In genomic region chr20:58619847-58620431, GRCh38 we compare ENCODE assay signal across 17 cellular contexts. TPM values are rescaled to one million over a fixed set of nuclear protein-coding genes. Genes with fewer than 3 reads are reported as not detected.
DNase-seq lines count a peak whose midpoint lies in the region; ATAC-seq, FAIRE-seq and TF ChIP-seq lines count a peak whose summit lies in the region.
"Had no signal": no experiment of that assay in that cellular context is flagged by ENCODE, and none has a peak within 500 bp of the region (broad histone marks: within the 10 kb centered on the region; RNA-seq: fewer than 3 reads in every experiment).

No MANE protein-coding gene starts in this region.

- no peak overlapping the region for H2BK15ac ChIP-seq in neuronal stem cell (ENCODE audit: low read length)

- H4K91ac ChIP-seq in neuronal stem cell (ENCODE audit: low read depth, low read length, poor library complexity), result no peak overlapping the region

- peaks cover 2 to 3% of the 10 kb centered on the region in 2 donors for H3K4me1 ChIP-seq in neuronal stem cell (ENCODE audit: control insufficient read depth in 2 of 2, insufficient read depth in 1 of 2, low read depth in 1 of 2, low read length in 2 of 2)
- H3K4me1 ChIP-seq: thyroid gland had no signal

- H3K27me3 ChIP-seq in neuronal stem cell (ENCODE audit: control insufficient read depth in 3 of 3, insufficient read depth in 3 of 3, low read depth in 1 of 3, low read length in 3 of 3), result peaks cover 0 to 3% (median 3%) of the 10 kb centered on the region in 3 experiments
- H3K27me3 ChIP-seq: thyroid gland had no signal

- no peaks in the 10 kb centered on the region for H3K36me3 ChIP-seq in neuronal stem cell (replicated peaks in 1 of 2; ENCODE audit: control insufficient read depth in 2 of 2, insufficient read depth in 2 of 2, low read length in 2 of 2)
- H3K36me3 ChIP-seq: thyroid gland had no signal

- H3K36me3 Mint-ChIP-seq in activated naive CD8-positive, alpha-beta T cell treated with anti-CD3 and anti-CD28 coated beads, Interleukin-2, amount 50 U/mL, for 24 hours (ENCODE audit: low read depth), result no peaks in the 10 kb centered on the region
- no peaks in the 10 kb centered on the region for H3K36me3 Mint-ChIP-seq in activated CD8-positive, alpha-beta T cell treated with anti-CD3 and anti-CD28 coated beads, Interleukin-2, amount 10 ng/mL, durations not matched to agents 7 days and 5 days (ENCODE audit: low read depth)
- H3K36me3 Mint-ChIP-seq: activated CD8-positive, alpha-beta memory T cell treated with anti-CD3 and anti-CD28 coated beads, Interleukin-2, amount 10 ng/mL, durations not matched to agents 7 days and 5 days; stimulated activated effector memory CD8-positive, alpha-beta T cell treated with anti-CD3 and anti-CD28 coated beads, Interleukin-12 subunit alpha, Interleukin-12 subunit beta, amount 100 ng/mL, for 72 hours had no signal

- peak; percentile 27 for ATAC-seq in activated naive CD8-positive, alpha-beta T cell treated with anti-CD3 and anti-CD28 coated beads, Interleukin-2, amount 50 U/mL, for 24 hours
- ATAC-seq in activated CD8-positive, alpha-beta T cell treated with anti-CD3 and anti-CD28 coated beads, Interleukin-2, amount 10 ng/mL, durations not matched to agents 7 days and 5 days, result no peak
- ATAC-seq in GM19397 (IDR thresholded peaks at IDR 0.05; ENCODE audit: unreplicated experiment), result no peak
- ATAC-seq: activated CD8-positive, alpha-beta memory T cell treated with anti-CD3 and anti-CD28 coated beads, Interleukin-2, amount 10 ng/mL, durations not matched to agents 7 days and 5 days; HepG2; Right ventricle myocardium inferior; stimulated activated effector memory CD8-positive, alpha-beta T cell treated with anti-CD3 and anti-CD28 coated beads, Interleukin-12 subunit alpha, Interleukin-12 subunit beta, amount 100 ng/mL, for 72 hours had no signal

- H3K4me2 ChIP-seq in neuronal stem cell (ENCODE audit: insufficient read depth, low read length, poor library complexity, severe bottlenecking), result no peak overlapping the region

- H3K27ac Mint-ChIP-seq in activated naive CD8-positive, alpha-beta T cell treated with anti-CD3 and anti-CD28 coated beads, Interleukin-2, amount 50 U/mL, for 24 hours, result no peak overlapping the region
- no peak overlapping the region for H3K27ac Mint-ChIP-seq in activated CD8-positive, alpha-beta T cell treated with anti-CD3 and anti-CD28 coated beads, Interleukin-2, amount 10 ng/mL, durations not matched to agents 7 days and 5 days
- H3K27ac Mint-ChIP-seq: activated CD8-positive, alpha-beta memory T cell treated with anti-CD3 and anti-CD28 coated beads, Interleukin-2, amount 10 ng/mL, durations not matched to agents 7 days and 5 days; stimulated activated effector memory CD8-positive, alpha-beta T cell treated with anti-CD3 and anti-CD28 coated beads, Interleukin-12 subunit alpha, Interleukin-12 subunit beta, amount 100 ng/mL, for 72 hours had no signal

- no peaks in the 10 kb centered on the region for H3K4me1 Mint-ChIP-seq in activated naive CD8-positive, alpha-beta T cell treated with anti-CD3 and anti-CD28 coated beads, Interleukin-2, amount 50 U/mL, for 24 hours
- H3K4me1 Mint-ChIP-seq in activated CD8-positive, alpha-beta T cell treated with anti-CD3 and anti-CD28 coated beads, Interleukin-2, amount 10 ng/mL, durations not matched to agents 7 days and 5 days (ENCODE audit: low read depth), result no peaks in the 10 kb centered on the region
- H3K4me1 Mint-ChIP-seq: activated CD8-positive, alpha-beta memory T cell treated with anti-CD3 and anti-CD28 coated beads, Interleukin-2, amount 10 ng/mL, durations not matched to agents 7 days and 5 days; central memory CD8-positive, alpha-beta T cell; neural crest cell; stimulated activated effector memory CD8-positive, alpha-beta T cell treated with anti-CD3 and anti-CD28 coated beads, Interleukin-12 subunit alpha, Interleukin-12 subunit beta, amount 100 ng/mL, for 72 hours had no signal

- no peak overlapping the region for H2AFZ ChIP-seq in neuronal stem cell (ENCODE audit: low read length)

- H2BK5ac ChIP-seq in neuronal stem cell (ENCODE audit: low read length), result no peak overlapping the region

- H3K4me3 Mint-ChIP-seq in activated naive CD8-positive, alpha-beta T cell treated with anti-CD3 and anti-CD28 coated beads, Interleukin-2, amount 50 U/mL, for 24 hours, result no peak overlapping the region
- H3K4me3 Mint-ChIP-seq in activated CD8-positive, alpha-beta T cell treated with anti-CD3 and anti-CD28 coated beads, Interleukin-2, amount 10 ng/mL, durations not matched to agents 7 days and 5 days, result no peak overlapping the region
- H3K4me3 Mint-ChIP-seq: activated CD8-positive, alpha-beta memory T cell treated with anti-CD3 and anti-CD28 coated beads, Interleukin-2, amount 10 ng/mL, durations not matched to agents 7 days and 5 days; central memory CD8-positive, alpha-beta T cell; neural crest cell; stimulated activated effector memory CD8-positive, alpha-beta T cell treated with anti-CD3 and anti-CD28 coated beads, Interleukin-12 subunit alpha, Interleukin-12 subunit beta, amount 100 ng/mL, for 72 hours had no signal

- H2BK12ac ChIP-seq in neuronal stem cell (ENCODE audit: low read length), result no peak overlapping the region

- H3K14ac ChIP-seq in neuronal stem cell (ENCODE audit: low read length), result no peak overlapping the region

- H4K8ac ChIP-seq in neuronal stem cell (ENCODE audit: low read depth, low read length), result no peak overlapping the region

- peak overlapping the region; percentile 16 for H3K18ac ChIP-seq in neuronal stem cell (ENCODE audit: low read length)

- peaks cover 13 to 21% of the 10 kb centered on the region in 2 donors for H3K9me3 ChIP-seq in neuronal stem cell (replicated peaks in 1 of 2; ENCODE audit: control insufficient read depth in 2 of 2, insufficient read depth in 1 of 2, low read depth in 1 of 2, low read length in 2 of 2)
- H3K9me3 ChIP-seq: thyroid gland had no signal

- no peak overlapping the region for H3K23ac ChIP-seq in neuronal stem cell (ENCODE audit: low read depth, low read length, poor library complexity)

- no CpG with 5 or more reads among the region's 11 CpGs for WGBS in neuronal stem cell (ENCODE audit: extremely low coverage in 2 of 2, insufficient read length in 2 of 2, insufficient replicate concordance in 1 of 2), 2 donors

- H3K9me3 Mint-ChIP-seq in activated naive CD8-positive, alpha-beta T cell treated with anti-CD3 and anti-CD28 coated beads, Interleukin-2, amount 50 U/mL, for 24 hours, result no peaks in the 10 kb centered on the region
- no peaks in the 10 kb centered on the region for H3K9me3 Mint-ChIP-seq in activated CD8-positive, alpha-beta T cell treated with anti-CD3 and anti-CD28 coated beads, Interleukin-2, amount 10 ng/mL, durations not matched to agents 7 days and 5 days (ENCODE audit: insufficient read depth)
- H3K9me3 Mint-ChIP-seq: central memory CD8-positive, alpha-beta T cell; neural crest cell had no signal

- TF ChIP-seq POLR2A in GM12891 (IDR thresholded peaks at IDR 0.05; ENCODE audit: low read depth, low read length), result no peak
- peak; percentile 76 for TF ChIP-seq POLR2A in NB4 (IDR thresholded peaks at IDR 0.05; ENCODE audit: extremely low read depth, insufficient read length)

- CTCF ChIA-PET in activated CD8-positive, alpha-beta T cell treated with anti-CD3 and anti-CD28 coated beads, Interleukin-2, amount 10 ng/mL, durations not matched to agents 7 days and 5 days (lab: Charles Lee), result no interaction called here

- no peak overlapping the region for H2BK120ac ChIP-seq in neuronal stem cell (ENCODE audit: low read depth, low read length)

- no peak for DNase-seq in GM12891 (ENCODE audit: insufficient read length, low spot score)
- peak; percentile 70 for DNase-seq in NB4 (ENCODE audit: low read depth)
- no peak for DNase-seq in activated naive CD8-positive, alpha-beta T cell treated with anti-CD3 and anti-CD28 coated beads, Interleukin-2, amount 50 U/mL, for 24 hours
- DNase-seq in neuronal stem cell (ENCODE audit: low spot score), result no peak
- DNase-seq in GOT3 (lab: John Stamatoyannopoulos, UW), result no peak
- no peak for DNase-seq in activated CD8-positive, alpha-beta T cell treated with anti-CD3 and anti-CD28 coated beads, Interleukin-2, amount 10 ng/mL, durations not matched to agents 7 days and 5 days
- DNase-seq: activated CD8-positive, alpha-beta memory T cell treated with anti-CD3 and anti-CD28 coated beads, Interleukin-2, amount 10 ng/mL, durations not matched to agents 7 days and 5 days; effector CD4-positive, alpha-beta T cell; NCI-H2081 treated with DMSO at 0.1 percent for 48 hours; stimulated activated CD4-positive, alpha-beta T cell treated with anti-CD3 and anti-CD28 coated beads, Interleukin-12 subunit alpha, Interleukin-12 subunit beta, amount 100 ng/mL, for 4 hours; thyroid gland had no signal

- no peak overlapping the region for H3K4me3 ChIP-seq in NB4 (ENCODE audit: low read depth, low read length)
- no peak overlapping the region for H3K4me3 ChIP-seq in neuronal stem cell (ENCODE audit: low read length in 2 of 2)
- H3K4me3 ChIP-seq: thyroid gland had no signal

- no peak overlapping the region for H3K9ac ChIP-seq in neuronal stem cell (ENCODE audit: low read depth, low read length, poor library complexity)

- no peaks in the 10 kb centered on the region for H3K27me3 Mint-ChIP-seq in activated naive CD8-positive, alpha-beta T cell treated with anti-CD3 and anti-CD28 coated beads, Interleukin-2, amount 50 U/mL, for 24 hours
- H3K27me3 Mint-ChIP-seq in activated CD8-positive, alpha-beta T cell treated with anti-CD3 and anti-CD28 coated beads, Interleukin-2, amount 10 ng/mL, durations not matched to agents 7 days and 5 days (ENCODE audit: low read depth), result peaks cover 8% of the 10 kb centered on the region

- no peak overlapping the region for H3K27ac ChIP-seq in neuronal stem cell (replicated peaks; ENCODE audit: low read length)
- H3K27ac ChIP-seq: thyroid gland had no signal

- POLR2A ChIA-PET in activated CD8-positive, alpha-beta T cell treated with anti-CD3 and anti-CD28 coated beads, Interleukin-2, amount 10 ng/mL, durations not matched to agents 7 days and 5 days (lab: Charles Lee), result no interaction called here

- H2AK5ac ChIP-seq in neuronal stem cell (ENCODE audit: low read depth, low read length), result no peak overlapping the region

- H3K79me1 ChIP-seq in neuronal stem cell (ENCODE audit: low read depth, low read length), result peaks cover 2% of the 10 kb centered on the region

- no peak for TF ChIP-seq CTCF in NB4 (IDR thresholded peaks at IDR 0.05; ENCODE audit: low read depth, low read length)

- H3K4ac ChIP-seq in neuronal stem cell (ENCODE audit: low read length), result no peak overlapping the region

- FAIRE-seq in GM12891 (lab: Jason Lieb, UNC), result no peak
- FAIRE-seq: HepG2 had no signal

TF ChIP-seq in GM12891, 5 proteins besides CTCF, POLR2A, EP300 and RAD21 (continues in another document):
- TF ChIP-seq SPI1 (IDR thresholded peaks at IDR 0.05; ENCODE audit: low read depth, low read length) (no peak), PAX5 (IDR thresholded peaks at IDR 0.05; ENCODE audit: insufficient read depth, low read length, severe bottlenecking) (no peak), POU2F2 (IDR thresholded peaks at IDR 0.05; ENCODE audit: low read depth, low read length) (no peak), TAF1 (IDR thresholded peaks at IDR 0.05; ENCODE audit: low read depth, low read length) (no peak)

RNA-seq across cellular contexts. Expression of gene STX16, which starts 31.1 kb away (rescaled TPM):
- 55.3 TPM for polyA plus RNA-seq in GM12891 (2012; ENCODE audit: low read depth, missing spikeins)
- polyA plus RNA-seq in neuronal stem cell (2013, experiment 1 of 2), result 45.1 TPM
- 45.7 TPM for polyA plus RNA-seq in neuronal stem cell (2013, experiment 2 of 2)
- total RNA-seq in activated CD8-positive, alpha-beta T cell treated with anti-CD3 and anti-CD28 coated beads, Interleukin-2, amount 10 ng/mL, durations not matched to agents 7 days and 5 days, result 100 to 1,000 TPM; 128 to 136 TPM
